15 cellular contexts compared by ENCODE assay signal in genomic region chr5:111859533-111860270, GRCh38.
A peak's percentile ranks its signal among the peaks of the same experiment; 100 is the strongest.
DNase-seq lines count a peak whose midpoint lies in the region; ATAC-seq and TF ChIP-seq lines count a peak whose summit lies in the region.
"Had no signal": no experiment of that assay in that cellular context is flagged by ENCODE, and none has a peak within 500 bp of the region (broad histone marks: within the 10 kb centered on the region; RNA-seq: fewer than 3 reads in every experiment).

No MANE protein-coding gene starts in this region.

- H2AFZ ChIP-seq in ACC112 (ENCODE audit: low read length, unreplicated experiment): no peak overlapping the region

- ATAC-seq in activated T-helper 17 cell treated with anti-CD3 and anti-CD28 coated beads, Interleukin-2, amount 50 U/mL, for 72 hours (replicated peaks): no peak
- no peak for ATAC-seq in HG02840 (IDR thresholded peaks at IDR 0.05; ENCODE audit: low FRiP score, unreplicated experiment)
- ATAC-seq: HepG2 had no signal

- H3K36me3 Mint-ChIP-seq in HFFc6 (ENCODE audit: low read depth): no peaks in the 10 kb centered on the region
- H3K36me3 Mint-ChIP-seq in activated T-helper 17 cell treated with anti-CD3 and anti-CD28 coated beads, Interleukin-2, amount 50 U/mL, for 72 hours (ENCODE audit: low read depth): no peaks in the 10 kb centered on the region
- H3K36me3 Mint-ChIP-seq: activated naive CD4-positive, alpha-beta T cell treated with anti-CD3 and anti-CD28 coated beads, Interleukin-2, amount 50 U/mL, for 24 hours had no signal

- no peak overlapping the region for H3K4me3 Mint-ChIP-seq in HFFc6
- H3K4me3 Mint-ChIP-seq in activated T-helper 17 cell treated with anti-CD3 and anti-CD28 coated beads, Interleukin-2, amount 50 U/mL, for 72 hours: no peak overlapping the region
- H3K4me3 Mint-ChIP-seq: activated naive CD4-positive, alpha-beta T cell treated with anti-CD3 and anti-CD28 coated beads, Interleukin-2, amount 50 U/mL, for 24 hours; B cell had no signal

- no peaks in the 10 kb centered on the region for H3K79me2 ChIP-seq in ACC112 (ENCODE audit: control insufficient read depth, insufficient read depth, low read length, unreplicated experiment)

- peaks cover 31% of the 10 kb centered on the region for H3K4me1 Mint-ChIP-seq in HFFc6 (ENCODE audit: low read depth)
- H3K4me1 Mint-ChIP-seq in activated T-helper 17 cell treated with anti-CD3 and anti-CD28 coated beads, Interleukin-2, amount 50 U/mL, for 72 hours: no peaks in the 10 kb centered on the region
- H3K4me1 Mint-ChIP-seq: activated naive CD4-positive, alpha-beta T cell treated with anti-CD3 and anti-CD28 coated beads, Interleukin-2, amount 50 U/mL, for 24 hours; B cell had no signal

- no peak overlapping the region for H3K4me3 ChIP-seq in ACC112 (ENCODE audit: low read depth, low read length)
- H3K4me3 ChIP-seq: upper lobe of left lung had no signal

- H3K27me3 Mint-ChIP-seq in HFFc6 (ENCODE audit: insufficient read depth): no peaks in the 10 kb centered on the region
- H3K27me3 Mint-ChIP-seq in activated T-helper 17 cell treated with anti-CD3 and anti-CD28 coated beads, Interleukin-2, amount 50 U/mL, for 72 hours: peaks cover 11% of the 10 kb centered on the region
- H3K27me3 Mint-ChIP-seq: activated naive CD4-positive, alpha-beta T cell treated with anti-CD3 and anti-CD28 coated beads, Interleukin-2, amount 50 U/mL, for 24 hours had no signal

- no peak overlapping the region for H3K27ac Mint-ChIP-seq in HFFc6
- no peak overlapping the region for H3K27ac Mint-ChIP-seq in activated T-helper 17 cell treated with anti-CD3 and anti-CD28 coated beads, Interleukin-2, amount 50 U/mL, for 72 hours
- H3K27ac Mint-ChIP-seq: activated naive CD4-positive, alpha-beta T cell treated with anti-CD3 and anti-CD28 coated beads, Interleukin-2, amount 50 U/mL, for 24 hours; B cell had no signal

- no peaks in the 10 kb centered on the region for H3K9me3 Mint-ChIP-seq in HFFc6
- peaks cover 4% of the 10 kb centered on the region for H3K9me3 Mint-ChIP-seq in activated T-helper 17 cell treated with anti-CD3 and anti-CD28 coated beads, Interleukin-2, amount 50 U/mL, for 72 hours

- TF ChIP-seq CTCF in HFFc6 (IDR thresholded peaks at IDR 0.05): no peak

- H3K4me1 ChIP-seq in ACC112 (ENCODE audit: control insufficient read depth, insufficient read depth, low read length, unreplicated experiment): peaks cover 27% of the 10 kb centered on the region

- no peaks in the 10 kb centered on the region for H3K27me3 ChIP-seq in ACC112 (ENCODE audit: insufficient read depth, low read length)
- H3K27me3 ChIP-seq: upper lobe of left lung had no signal

- H3K36me3 ChIP-seq in ACC112 (ENCODE audit: insufficient read depth, low read length): no peaks in the 10 kb centered on the region
- H3K36me3 ChIP-seq: upper lobe of left lung had no signal

- peak overlapping the region; percentile 64 for H3K27ac ChIP-seq in ACC112 (ENCODE audit: low read depth, low read length)
- H3K27ac ChIP-seq: upper lobe of left lung had no signal

- DNase-seq in HFFc6: peak; percentile 45
- peak; percentile 79 for DNase-seq in cerebellar cortex (ENCODE audit: low spot score)
- peak; percentile 26 for DNase-seq in kidney tubule cell (ENCODE audit: low spot score)
- no peak for DNase-seq in activated CD8-positive, alpha-beta memory T cell treated with anti-CD3 and anti-CD28 coated beads, Interleukin-2, amount 50 U/mL, for 48 hours
- DNase-seq in activated CD4-positive, CD25-positive, alpha-beta regulatory T cell (lab: John Stamatoyannopoulos, UW): no peak
- DNase-seq: effector CD4-positive, alpha-beta T cell; NCI-H187 treated with DMSO at 0.1 percent for 48 hours; T-helper 1 cell; upper lobe of left lung had no signal

Comparison
In these comparisons a context has a peak if more than half of its experiments do, and no peak if none do; other contexts are left out.
1. DNase-seq: peak in HFFc6 (single experiment), cerebellar cortex (single experiment) and kidney tubule cell (single experiment); none in activated CD8-positive, alpha-beta memory T cell treated with anti-CD3 and anti-CD28 coated beads, Interleukin-2, amount 50 U/mL, for 48 hours (single experiment) and activated CD4-positive, CD25-positive, alpha-beta regulatory T cell (0 of 4).